16 cellular contexts compared by ENCODE assay signal in the genomic region with DNA sequence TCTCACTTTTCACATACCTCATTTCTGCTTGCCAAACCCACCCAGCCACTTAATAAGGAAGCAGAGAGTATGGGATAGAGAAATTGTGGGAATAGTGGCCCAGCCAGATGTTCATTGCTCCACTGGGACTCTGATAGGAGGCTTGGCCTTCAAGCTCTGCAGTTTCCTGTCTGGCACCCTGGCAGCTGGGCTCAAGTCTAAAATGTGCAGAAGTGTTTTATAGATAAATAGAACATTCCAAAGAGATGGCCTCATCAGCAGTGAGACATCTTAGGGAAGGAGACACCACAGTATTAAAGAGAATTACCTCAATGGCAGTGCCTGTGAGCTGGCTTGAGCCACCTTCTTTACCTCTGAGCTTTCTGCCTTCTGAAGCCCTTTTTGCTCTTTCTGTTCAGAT. TPM values are rescaled to one million over a fixed set of nuclear protein-coding genes. Genes with fewer than 3 reads are reported as not detected.
A peak's percentile ranks its signal among the peaks of the same experiment; 100 is the strongest.
DNase-seq lines count a peak whose midpoint lies in the region; ATAC-seq, FAIRE-seq and TF ChIP-seq lines count a peak whose summit lies in the region.
"Had no signal": no experiment of that assay in that cellular context is flagged by ENCODE, and none has a peak within 500 bp of the region (broad histone marks: within the 10 kb centered on the region; RNA-seq: fewer than 3 reads in every experiment).

No MANE protein-coding gene starts in this region.

- H3K36me3 ChIP-seq in BJ (ENCODE audit: control insufficient read depth, insufficient read depth, low read length), result peaks cover 5% of the 10 kb centered on the region
- peaks cover 18% of the 10 kb centered on the region for H3K36me3 ChIP-seq in Karpas-422 (ENCODE audit: insufficient read depth, low read length)
- H3K36me3 ChIP-seq in mesenchymal stem cell (ENCODE audit: control insufficient read depth in 1 of 2, insufficient read depth in 2 of 2, low read depth in 1 of 2, low read length in 2 of 2), result peaks cover 36 to 72% of the 10 kb centered on the region in 2 experiments
- peaks cover 41 to 44% of the 10 kb centered on the region in 2 donors for H3K36me3 ChIP-seq in ascending aorta
- H3K36me3 ChIP-seq in left lung, result peaks cover 0 to 64% of the 10 kb centered on the region in 2 donors

- TF ChIP-seq CTCF in BJ (IDR thresholded peaks at IDR 0.05; ENCODE audit: insufficient read depth, low read depth, low read length) (no peak), cardiac fibroblast (IDR thresholded peaks at IDR 0.05; ENCODE audit: low read depth, low read length) (no peak), ascending aorta (IDR thresholded peaks at IDR 0.05) (no peak), left lung (IDR thresholded peaks at IDR 0.05) (no peak)

- H2BK15ac ChIP-seq in mesenchymal stem cell (ENCODE audit: low read depth, poor library complexity, severe bottlenecking), result no peak overlapping the region

- H4K20me1 ChIP-seq in Karpas-422 (ENCODE audit: insufficient read depth, low read depth, low read length), result no peaks in the 10 kb centered on the region

- H4K91ac ChIP-seq in mesenchymal stem cell (ENCODE audit: low read length), result no peak overlapping the region

- H3K4ac ChIP-seq in mesenchymal stem cell (ENCODE audit: low read depth in 1 of 2, low read length in 2 of 2), result no peak overlapping the region

- intact Hi-C loops in ascending aorta (cut with DNase I), result no loop called here
- intact Hi-C loops in left lung (cut with DNase I), result no loop called here

- no peak overlapping the region for H3K18ac ChIP-seq in mesenchymal stem cell (ENCODE audit: low read depth in 1 of 2, low read length in 2 of 2)

- H3K9ac ChIP-seq in Karpas-422 (ENCODE audit: low read length), result no peak overlapping the region
- no peak overlapping the region for H3K9ac ChIP-seq in mesenchymal stem cell (ENCODE audit: low read length)

- no peaks in the 10 kb centered on the region for H3K9me3 ChIP-seq in Karpas-422 (ENCODE audit: low read length)
- no peaks in the 10 kb centered on the region for H3K9me3 ChIP-seq in mesenchymal stem cell (ENCODE audit: control insufficient read depth, low read length)
- H3K9me3 ChIP-seq in ascending aorta, result no peaks in the 10 kb centered on the region
- peaks cover 0 to 5% of the 10 kb centered on the region in 2 donors for H3K9me3 ChIP-seq in left lung
- H3K9me3 ChIP-seq: right atrium auricular region had no signal

- H3K14ac ChIP-seq in mesenchymal stem cell (ENCODE audit: low read length in 2 of 2), result no peak overlapping the region

- H4K8ac ChIP-seq in mesenchymal stem cell (ENCODE audit: low read length), result no peak overlapping the region

- H3K4me3 ChIP-seq in BJ (ENCODE audit: low read depth, low read length) (no peak overlapping the region), Karpas-422 (ENCODE audit: low read length) (no peak overlapping the region), cardiac fibroblast (replicated peaks in 1 of 2; ENCODE audit: low read depth in 2 of 2, low read length in 2 of 2) (no peak overlapping the region), mesenchymal stem cell (ENCODE audit: insufficient read depth in 1 of 2, low read depth in 1 of 2, low read length in 2 of 2) (no peak overlapping the region), ascending aorta (no peak overlapping the region), left lung (no peak overlapping the region)
- H3K4me3 ChIP-seq: right atrium auricular region had no signal

- no peaks in the 10 kb centered on the region for H3K27me3 ChIP-seq in BJ (ENCODE audit: control insufficient read depth, insufficient read depth, low read length)
- H3K27me3 ChIP-seq in Karpas-422 (ENCODE audit: low read length), result no peaks in the 10 kb centered on the region
- H3K27me3 ChIP-seq in mesenchymal stem cell (ENCODE audit: control insufficient read depth in 1 of 2, insufficient read depth in 1 of 2, low read length in 2 of 2), result no peaks in the 10 kb centered on the region
- H3K27me3 ChIP-seq in ascending aorta, result no peaks in the 10 kb centered on the region
- no peaks in the 10 kb centered on the region for H3K27me3 ChIP-seq in left lung
- H3K27me3 ChIP-seq: right atrium auricular region had no signal

- no peaks in the 10 kb centered on the region for H3K9me2 ChIP-seq in Karpas-422 (replicated peaks; ENCODE audit: insufficient read depth, low read length)

- POLR2A ChIA-PET in BJ (lab: Charles Lee), result no interaction called here

- DNase-seq in BJ (ENCODE audit: low read depth), result peak; percentile 72
- peak; percentile 27 for DNase-seq in Karpas-422
- DNase-seq in cardiac fibroblast (ENCODE audit: low read depth in 2 of 2), result peak; percentile 73 to 80
- peak; percentile 69 for DNase-seq in mesenchymal stem cell
- DNase-seq in stimulated activated CD4-positive, alpha-beta T cell treated with anti-CD3 and anti-CD28 coated beads, Interleukin-4, amount 100 ng/mL, for 4 hours, result no peak
- no peak for DNase-seq in ascending aorta (ENCODE audit: low spot score in 2 of 2)
- no peak for DNase-seq in GM19239 (ENCODE audit: insufficient read length, low spot score)
- no peak for DNase-seq in left lung
- DNase-seq: activated CD8-positive, alpha-beta memory T cell treated with anti-CD3 and anti-CD28 coated beads, Interleukin-2, amount 10 ng/mL, durations not matched to agents 7 days and 5 days; activated naive CD4-positive, alpha-beta T cell treated with anti-CD3 and anti-CD28 coated beads, Interleukin-2, amount 10 ng/mL, durations not matched to agents 7 days and 5 days; NCI-H1436 treated with DMSO at 0.1 percent for 48 hours; NCI-H774; nephron progenitor cell; substantia nigra had no signal

- H2BK120ac ChIP-seq in mesenchymal stem cell (ENCODE audit: low read depth, low read length), result no peak overlapping the region

- H2AK5ac ChIP-seq in mesenchymal stem cell (ENCODE audit: low read length, severe bottlenecking), result no peak overlapping the region

- CTCF ChIA-PET in BJ (lab: Yijun Ruan, JAX), result interaction anchor here (0.7 to 3.2 kb wide), 6 partner anchors 10 to 658 kb away, joined by 3 to 21 read pairs (median 4); no protein-coding TSS in a partner anchor

- no peak overlapping the region for H2BK12ac ChIP-seq in mesenchymal stem cell (ENCODE audit: low read length in 2 of 2)

- no peak for FAIRE-seq in GM19239 (lab: Jason Lieb, UNC)
- FAIRE-seq: frontal cortex had no signal

- no peak overlapping the region for H2BK5ac ChIP-seq in mesenchymal stem cell (ENCODE audit: low read depth, low read length, poor library complexity, severe bottlenecking)

- no peaks in the 10 kb centered on the region for H3K4me1 ChIP-seq in Karpas-422 (ENCODE audit: low read length)
- H3K4me1 ChIP-seq in mesenchymal stem cell (ENCODE audit: control insufficient read depth, insufficient read depth, low read depth, low read length), result peaks cover 6% of the 10 kb centered on the region
- H3K4me1 ChIP-seq in ascending aorta, result no peaks in the 10 kb centered on the region
- no peaks in the 10 kb centered on the region for H3K4me1 ChIP-seq in left lung

- H3K23ac ChIP-seq in mesenchymal stem cell (ENCODE audit: low read length in 2 of 2), result no peak overlapping the region

- H2AFZ ChIP-seq in Karpas-422 (ENCODE audit: low read length), result no peak overlapping the region
- H2AFZ ChIP-seq in mesenchymal stem cell (ENCODE audit: low read depth, low read length), result no peak overlapping the region

- H3K27ac ChIP-seq in Karpas-422 (ENCODE audit: low read length), result no peak overlapping the region
- H3K27ac ChIP-seq in mesenchymal stem cell (ENCODE audit: low read length, poor library complexity, severe bottlenecking), result peak overlapping the region; percentile 30
- H3K27ac ChIP-seq in ascending aorta, result no peak overlapping the region
- no peak overlapping the region for H3K27ac ChIP-seq in left lung
- H3K27ac ChIP-seq: right atrium auricular region had no signal

- ATAC-seq in left lung, result no peak
- ATAC-seq: activated CD8-positive, alpha-beta memory T cell treated with anti-CD3 and anti-CD28 coated beads, Interleukin-2, amount 10 ng/mL, durations not matched to agents 7 days and 5 days had no signal

- H3K4me2 ChIP-seq in Karpas-422 (ENCODE audit: low read depth, low read length, poor library complexity, severe bottlenecking) (no peak overlapping the region), mesenchymal stem cell (ENCODE audit: low read length, poor library complexity, severe bottlenecking) (no peak overlapping the region)

- peaks cover 2% of the 10 kb centered on the region; the same call in 1 of the 2 replicates for H3K79me2 ChIP-seq in Karpas-422 (ENCODE audit: low read length)

- peaks cover 12% of the 10 kb centered on the region for H3K79me1 ChIP-seq in mesenchymal stem cell (replicated peaks; ENCODE audit: low read length, poor library complexity, severe bottlenecking)

RNA-seq across cellular contexts. Expression of a gene that starts 24.7 kb away (rescaled TPM):
- polyA plus RNA-seq in BJ (2011; rRNA removed), result 40.8 and 52.7 TPM in 2 replicates
- polyA minus RNA-seq in BJ (2011; rRNA and poly(A)+ RNA removed), result 15.9 and 23.3 TPM in 2 replicates
- 40.4 and 67.6 TPM in 2 replicates for total RNA-seq in Karpas-422 (2014; rRNA removed; shearing (Covaris generic); ENCODE audit: low replicate concordance)
- 28.1 TPM for polyA plus RNA-seq in mesenchymal stem cell (2013, experiment 1 of 2)
- 24.5 TPM for polyA plus RNA-seq in mesenchymal stem cell (2013, experiment 2 of 2)
- total RNA-seq in ascending aorta (28.9 TPM), left lung (10 to 100 TPM; 26.0 to 26.6 TPM)

RNA-seq across cellular contexts. Expression of a gene that starts 29.8 kb away (rescaled TPM):
- 28.7 and 35.1 TPM in 2 replicates for polyA plus RNA-seq in BJ (2011; rRNA removed)
- 6.1 and 10.1 TPM in 2 replicates for polyA minus RNA-seq in BJ (2011; rRNA and poly(A)+ RNA removed)
- 67.2 and 87.8 TPM in 2 replicates for total RNA-seq in Karpas-422 (2014; rRNA removed; shearing (Covaris generic); ENCODE audit: low replicate concordance)
- 19.6 TPM for polyA plus RNA-seq in mesenchymal stem cell (2013, experiment 1 of 2)
- polyA plus RNA-seq in mesenchymal stem cell (2013, experiment 2 of 2), result 19.9 TPM
- total RNA-seq in ascending aorta, result 34.1 TPM
- total RNA-seq in left lung, result 10 to 100 TPM; 19.7 to 20.0 TPM

Comparison
In these comparisons a context has a peak if more than half of its experiments do, and no peak if none do; other contexts are left out.
1. DNase-seq: peak in BJ (single experiment), Karpas-422 (single experiment), cardiac fibroblast (2 of 2) and mesenchymal stem cell (single experiment); none in stimulated activated CD4-positive, alpha-beta T cell treated with anti-CD3 and anti-CD28 coated beads, Interleukin-4, amount 100 ng/mL, for 4 hours (0 of 2), ascending aorta (0 of 2), GM19239 (single experiment) and left lung (0 of 2).